Comparison of ENCODE assay signal across 24 cellular contexts in genomic region chr12:42968426-42968825, GRCh38.
DNase-seq lines count a peak whose midpoint lies in the region; ATAC-seq, FAIRE-seq and TF ChIP-seq lines count a peak whose summit lies in the region.
"Had no signal": no experiment of that assay in that cellular context is flagged by ENCODE, and none has a peak within 500 bp of the region (broad histone marks: within the 10 kb centered on the region; RNA-seq: fewer than 3 reads in every experiment).

No MANE protein-coding gene starts in this region.

- H2AFZ ChIP-seq in endothelial cell of umbilical vein (ENCODE audit: low read depth, low read length), result peak overlapping the region; percentile 69

- no peak for FAIRE-seq in endothelial cell of umbilical vein (lab: Jason Lieb, UNC)
- FAIRE-seq: GM18507 had no signal

- no peaks in the 10 kb centered on the region for H4K20me1 ChIP-seq in endothelial cell of umbilical vein (replicated peaks; ENCODE audit: control insufficient read depth, extremely low read depth, insufficient read depth, low read length)

- H3K27me3 Mint-ChIP-seq in nephron (ENCODE audit: low read depth) (no peaks in the 10 kb centered on the region), HFFc6 (ENCODE audit: insufficient read depth) (peaks cover 1% of the 10 kb centered on the region)

- no peak for ATAC-seq in heart left ventricle
- no peak for ATAC-seq in left lobe of liver
- ATAC-seq: CD8-positive, alpha-beta T cell had no signal

- H3K27me3 ChIP-seq in left ventricle myocardium inferior (ENCODE audit: low read depth), result no peaks in the 10 kb centered on the region
- H3K27me3 ChIP-seq in heart left ventricle, result no peaks in the 10 kb centered on the region
- no peaks in the 10 kb centered on the region for H3K27me3 ChIP-seq in endothelial cell of umbilical vein (ENCODE audit: control insufficient read depth in 2 of 2, insufficient read depth in 2 of 2, low read length in 2 of 2)
- H3K27me3 ChIP-seq: MG63 had no signal

- dilution Hi-C loops in endothelial cell of umbilical vein (cut with MboI; ENCODE audit: extremely low pct_ligation_motif_present, low sequenced_read_pairs), result no loop called here

- no peak overlapping the region for H3K4me3 Mint-ChIP-seq in nephron
- H3K4me3 Mint-ChIP-seq in HFFc6, result no peak overlapping the region
- H3K4me3 Mint-ChIP-seq: CD8-positive, alpha-beta T cell had no signal

- H3K4me1 ChIP-seq in left ventricle myocardium inferior, result peaks cover 19% of the 10 kb centered on the region
- H3K4me1 ChIP-seq in heart left ventricle, result peaks cover 0 to 29% (median 8%) of the 10 kb centered on the region in 12 donors
- H3K4me1 ChIP-seq in endothelial cell of umbilical vein (ENCODE audit: control insufficient read depth, extremely low read depth, insufficient read depth, low read length), result peaks cover 44% of the 10 kb centered on the region

- WGBS in heart left ventricle, 4 donors, result 93 to 97% (median 96%) methylated on average over 1 of the region's 1 CpG

- no peak overlapping the region for H3K9ac ChIP-seq in endothelial cell of umbilical vein (replicated peaks; ENCODE audit: extremely low read depth, insufficient read depth, low read length)

- TF ChIP-seq POLR2A in heart left ventricle (IDR thresholded peaks at IDR 0.05), result no peak
- no peak for TF ChIP-seq POLR2A in endothelial cell of umbilical vein (IDR thresholded peaks at IDR 0.05; ENCODE audit: low read depth, low read length)

- H3K79me2 ChIP-seq in endothelial cell of umbilical vein (ENCODE audit: control insufficient read depth, insufficient read depth, low read length), result no peaks in the 10 kb centered on the region

- POLR2A ChIA-PET in endothelial cell of umbilical vein (lab: Charles Lee), result no interaction called here

- DNase-seq in left ventricle myocardium inferior (no peak), heart left ventricle (no peak), endothelial cell of umbilical vein (ENCODE audit: low read depth, low spot score) (peak; percentile 31), HFFc6 (no peak), left lobe of liver (ENCODE audit: low spot score) (no peak), HuH-7.5 (ENCODE audit: low spot score) (no peak)
- DNase-seq: 8988T; AML-193; C1 segment of cervical spinal cord; Calu3; CD8-positive, alpha-beta T cell; GDM1; GOT3; Kasumi-1; MG63; NCI-H1417; NCI-H1694 treated with DMSO at 0.1 percent for 48 hours; NCI-H2081 treated with DMSO at 0.1 percent for 48 hours; NCI-H446; NCI-H526 treated with DMSO at 0.1 percent for 48 hours; OCI-M1; Right ventricle myocardium superior had no signal

- H3K9me1 ChIP-seq in endothelial cell of umbilical vein (replicated peaks; ENCODE audit: control insufficient read depth, extremely low read depth, insufficient read depth, low read length), result no peaks in the 10 kb centered on the region

- H3K4me3 ChIP-seq in left ventricle myocardium inferior (no peak overlapping the region), heart left ventricle (no peak overlapping the region), endothelial cell of umbilical vein (replicated peaks in 1 of 3; ENCODE audit: insufficient read depth in 1 of 3, low read depth in 1 of 3, low read length in 3 of 3) (no peak overlapping the region)
- H3K4me3 ChIP-seq: MG63 had no signal

- H3K4me2 ChIP-seq in endothelial cell of umbilical vein (ENCODE audit: insufficient read depth, low read length), result peak overlapping the region; percentile 33

- H3K9me3 ChIP-seq in left ventricle myocardium inferior (replicated peaks), result no peaks in the 10 kb centered on the region
- peaks cover 0 to 12% (median 0%) of the 10 kb centered on the region in 12 donors for H3K9me3 ChIP-seq in heart left ventricle
- H3K9me3 ChIP-seq in endothelial cell of umbilical vein (replicated peaks; ENCODE audit: control insufficient read depth, insufficient read depth, low read length), result no peaks in the 10 kb centered on the region

- H3K4me1 Mint-ChIP-seq in nephron (peaks cover 16% of the 10 kb centered on the region), HFFc6 (ENCODE audit: low read depth) (peaks cover 4% of the 10 kb centered on the region; the same call in 1 of the 2 replicates)

- CTCF ChIA-PET in endothelial cell of umbilical vein (lab: Charles Lee), result interaction anchor here (1.1 kb wide), 2 partner anchors 268 to 314 kb away, joined by 3 to 4 read pairs; no protein-coding TSS in a partner anchor

- peaks cover 16% of the 10 kb centered on the region for H3K9me3 Mint-ChIP-seq in nephron
- peaks cover 8% of the 10 kb centered on the region; the same call in 1 of the 2 replicates for H3K9me3 Mint-ChIP-seq in HFFc6

- no peaks in the 10 kb centered on the region for H3K36me3 ChIP-seq in left ventricle myocardium inferior
- H3K36me3 ChIP-seq in heart left ventricle, result no peaks in the 10 kb centered on the region
- H3K36me3 ChIP-seq in endothelial cell of umbilical vein (ENCODE audit: control insufficient read depth in 2 of 2, extremely low read depth in 1 of 2, insufficient read depth in 2 of 2, low read length in 2 of 2), result no peaks in the 10 kb centered on the region
- H3K36me3 ChIP-seq: MG63 had no signal

- intact Hi-C loops in left ventricle myocardium inferior (cut with micrococcal nuclease), result no loop called here
- intact Hi-C loops in heart left ventricle (cut with DNase I), result loop anchor here in 1 of 10 donors (10.0 kb wide), 1 partner anchor 384 kb away; the partner anchor contains the start of gene PRICKLE1
- intact Hi-C loops in endothelial cell of umbilical vein (cut with micrococcal nuclease), result loop anchor here (2.0 kb wide), 2 partner anchors 110 to 486 kb away; no protein-coding TSS in a partner anchor

- H3K27ac ChIP-seq in left ventricle myocardium inferior (replicated peaks) (peak overlapping the region; percentile 66), heart left ventricle (peak overlapping the region in 2 of 12 donors; percentile 1 to 33), endothelial cell of umbilical vein (ENCODE audit: insufficient read depth, low read depth, low read length) (peak overlapping the region; percentile 63)

- peaks cover 4% of the 10 kb centered on the region for H3K36me3 Mint-ChIP-seq in nephron (ENCODE audit: low read depth)
- no peaks in the 10 kb centered on the region for H3K36me3 Mint-ChIP-seq in HFFc6 (ENCODE audit: low read depth)
- H3K36me3 Mint-ChIP-seq: CD8-positive, alpha-beta T cell had no signal

- peak overlapping the region in 2 of 3 experiments; percentile 8 to 9 for H3K27ac Mint-ChIP-seq in nephron
- no peak overlapping the region for H3K27ac Mint-ChIP-seq in HFFc6
- H3K27ac Mint-ChIP-seq: CD8-positive, alpha-beta T cell had no signal

- TF ChIP-seq CTCF in left ventricle myocardium inferior (IDR thresholded peaks at IDR 0.05; ENCODE audit: borderline replicate concordance) (no peak), heart left ventricle (IDR thresholded peaks at IDR 0.05) (no peak), endothelial cell of umbilical vein (IDR thresholded peaks at IDR 0.05; ENCODE audit: extremely low read depth in 1 of 2, insufficient read depth in 1 of 2, low read depth in 1 of 2, low read length in 2 of 2) (no peak), nephron (IDR thresholded peaks at IDR 0.05; ENCODE audit: unreplicated experiment in 3 of 3) (no peak), HFFc6 (IDR thresholded peaks at IDR 0.05) (no peak)

- no TSS peak for BruUV-seq in endothelial cell of umbilical vein (replicated peaks; lab: Mats Ljungman, UMichigan)

TF ChIP-seq in endothelial cell of umbilical vein, 7 proteins besides CTCF, POLR2A, EP300 and RAD21:
- TF ChIP-seq EZH2 (IDR thresholded peaks at IDR 0.05; ENCODE audit: borderline replicate concordance, low read depth, low read length, severe bottlenecking) (no peak), MYC (IDR thresholded peaks at IDR 0.05; ENCODE audit: low read depth, low read length) (no peak), FOS (IDR thresholded peaks at IDR 0.05; ENCODE audit: borderline replicate concordance, insufficient read depth, low read length) (peak; percentile 56), JUN (IDR thresholded peaks at IDR 0.05; ENCODE audit: borderline replicate concordance, insufficient read depth, insufficient read length, low read depth) (peak; percentile 38)
